12 cellular contexts compared by ENCODE assay signal in genomic region chr2:105794926-105795574, GRCh38. TPM values are rescaled to one million over a fixed set of nuclear protein-coding genes. Genes with fewer than 3 reads are reported as not detected.
DNase-seq lines count a peak whose midpoint lies in the region; ATAC-seq and TF ChIP-seq lines count a peak whose summit lies in the region.
"Had no signal": no experiment of that assay in that cellular context is flagged by ENCODE, and none has a peak within 500 bp of the region (broad histone marks: within the 10 kb centered on the region; RNA-seq: fewer than 3 reads in every experiment).

No MANE protein-coding gene starts in this region.

- H3K27ac ChIP-seq in IMR-90 (ENCODE audit: insufficient read depth, low read length) = no peak overlapping the region

- H4K91ac ChIP-seq in IMR-90 (ENCODE audit: insufficient read depth, low read depth, low read length) = no peak overlapping the region

- H3K18ac ChIP-seq in IMR-90 (ENCODE audit: low read depth, low read length) = no peak overlapping the region

- dilution Hi-C loops in IMR-90 (cut with HindIII; ENCODE audit: low sequenced_read_pairs, unreplicated experiment) = no loop called here

- no peak overlapping the region for H2AFZ ChIP-seq in IMR-90 (replicated peaks; ENCODE audit: low read length, poor library complexity)

- H3K4me1 Mint-ChIP-seq in activated T-helper 2 cell treated with anti-CD3 and anti-CD28 coated beads, Interferon-gamma antibody, Interleukin-2, Interleukin-4, amounts not matched to agents 10 μg/mL and 5 μg/mL and 100 μg/mL, durations not matched to agents 14 hours and 24 hours and 36 hours (ENCODE audit: low read depth) = peaks cover 89% of the 10 kb centered on the region
- peaks cover 85 to 87% of the 10 kb centered on the region in 2 donors for H3K4me1 Mint-ChIP-seq in natural killer cell

- H2BK20ac ChIP-seq in IMR-90 (ENCODE audit: low read depth, low read length) = no peak overlapping the region

- 0 out of 2 replicates have a peak overlapping the region, but pooled peaks have one; percentile 23 for H3K4me2 ChIP-seq in IMR-90 (ENCODE audit: low read depth, low read length)

- no peak for TF ChIP-seq RAD21 in IMR-90 (IDR thresholded peaks at IDR 0.05; ENCODE audit: low read length)

- peak; percentile 6 for DNase-seq in NCI-H2227 (lab: John Stamatoyannopoulos, UW; ENCODE audit: unreplicated experiment)
- DNase-seq in NCI-H2227 treated with DMSO at 0.1 percent for 48 hours (lab: John Stamatoyannopoulos, UW) = no peak
- DNase-seq in IMR-90 = no peak
- no peak for DNase-seq in activated T-helper 2 cell treated with anti-CD3 and anti-CD28 coated beads, Interferon-gamma antibody, Interleukin-2, Interleukin-4, amounts not matched to agents 10 μg/mL and 5 μg/mL and 100 μg/mL, durations not matched to agents 14 hours and 24 hours and 36 hours (ENCODE audit: low spot score)
- DNase-seq in natural killer cell = no peak
- no peak for DNase-seq in mucosa of gallbladder (ENCODE audit: low spot score)
- DNase-seq: 8988T, erythroblast, NCI-H774 had no signal

- peaks cover 30% of the 10 kb centered on the region for H4K20me1 ChIP-seq in IMR-90 (ENCODE audit: insufficient read depth, low read length)

- no peak overlapping the region for H2BK5ac ChIP-seq in IMR-90 (ENCODE audit: low read depth, low read length, poor library complexity, severe bottlenecking)

- H4K8ac ChIP-seq in IMR-90 (ENCODE audit: low read depth in 2 of 2, low read length in 2 of 2) = no peak overlapping the region

- H3K9me3 Mint-ChIP-seq in activated T-helper 2 cell treated with anti-CD3 and anti-CD28 coated beads, Interferon-gamma antibody, Interleukin-2, Interleukin-4, amounts not matched to agents 10 μg/mL and 5 μg/mL and 100 μg/mL, durations not matched to agents 14 hours and 24 hours and 36 hours = no peaks in the 10 kb centered on the region
- no peaks in the 10 kb centered on the region for H3K9me3 Mint-ChIP-seq in natural killer cell

- ATAC-seq in IMR-90 (ENCODE audit: low read depth) (no peak), natural killer cell (no peak), HG03108 (IDR thresholded peaks at IDR 0.05; ENCODE audit: unreplicated experiment) (no peak), HG03139 (IDR thresholded peaks at IDR 0.05; ENCODE audit: unreplicated experiment) (no peak)

- no peak overlapping the region for H2AK5ac ChIP-seq in IMR-90 (ENCODE audit: low read depth, low read length)

- TF ChIP-seq CTCF in IMR-90 (conservative IDR thresholded peaks at IDR 0.05; ENCODE audit: low read depth, low read length) (no peak), natural killer cell (IDR thresholded peaks at IDR 0.05) (no peak)

- H4K5ac ChIP-seq in IMR-90 (ENCODE audit: low read depth, low read length) = no peak overlapping the region

- no peaks in the 10 kb centered on the region for H3K27me3 ChIP-seq in IMR-90 (ENCODE audit: control insufficient read depth, insufficient read depth, low read length)

- H3K36me3 ChIP-seq in IMR-90 (ENCODE audit: control insufficient read depth, insufficient read depth, low read length) = no peaks in the 10 kb centered on the region

- H3K4ac ChIP-seq in IMR-90 (ENCODE audit: low read depth, low read length) = no peak overlapping the region

- intact Hi-C loops in IMR-90 (cut with micrococcal nuclease) (no loop called here), natural killer cell (cut with micrococcal nuclease) (loop anchor here (5.0 kb wide), 3 partner anchors 37 to 723 kb away; no protein-coding TSS in a partner anchor)
- intact Hi-C loops in activated T-helper 2 cell treated with anti-CD3 and anti-CD28 coated beads, Interferon-gamma antibody, Interleukin-2, Interleukin-4, amounts not matched to agents 10 μg/mL and 5 μg/mL and 100 μg/mL, durations not matched to agents 14 hours and 24 hours and 36 hours (cut with micrococcal nuclease) = loop anchor here (5.0 to 10.0 kb wide), 2 partner anchors 292 to 460 kb away; partner anchors contain the start of gene C2orf49

- H3K4me1 ChIP-seq in IMR-90 (ENCODE audit: control insufficient read depth, insufficient read depth, low read length) = peaks cover 21% of the 10 kb centered on the region

- CTCF ChIA-PET in IMR-90 (lab: Yijun Ruan, JAX) = no interaction called here

- H2BK120ac ChIP-seq in IMR-90 (ENCODE audit: low read depth, low read length) = no peak overlapping the region

- peaks cover 28% of the 10 kb centered on the region for H3K9me1 ChIP-seq in IMR-90 (ENCODE audit: insufficient read depth, low read length)

- H3K36me3 Mint-ChIP-seq in activated T-helper 2 cell treated with anti-CD3 and anti-CD28 coated beads, Interferon-gamma antibody, Interleukin-2, Interleukin-4, amounts not matched to agents 10 μg/mL and 5 μg/mL and 100 μg/mL, durations not matched to agents 14 hours and 24 hours and 36 hours (ENCODE audit: low read depth) = peaks cover 30% of the 10 kb centered on the region
- no peaks in the 10 kb centered on the region for H3K36me3 Mint-ChIP-seq in natural killer cell

- no peak overlapping the region for H3K23ac ChIP-seq in IMR-90 (ENCODE audit: low read depth, low read length)

- BruUV-seq in IMR-90 (replicated peaks; lab: Mats Ljungman, UMichigan) = no TSS peak

- H3K27me3 Mint-ChIP-seq in activated T-helper 2 cell treated with anti-CD3 and anti-CD28 coated beads, Interferon-gamma antibody, Interleukin-2, Interleukin-4, amounts not matched to agents 10 μg/mL and 5 μg/mL and 100 μg/mL, durations not matched to agents 14 hours and 24 hours and 36 hours (ENCODE audit: low read depth) = no peaks in the 10 kb centered on the region
- H3K27me3 Mint-ChIP-seq in natural killer cell (ENCODE audit: low read depth in 2 of 2) = no peaks in the 10 kb centered on the region

- H3K4me3 Mint-ChIP-seq in activated T-helper 2 cell treated with anti-CD3 and anti-CD28 coated beads, Interferon-gamma antibody, Interleukin-2, Interleukin-4, amounts not matched to agents 10 μg/mL and 5 μg/mL and 100 μg/mL, durations not matched to agents 14 hours and 24 hours and 36 hours (ENCODE audit: low read depth) = peak overlapping the region; percentile 77
- peak overlapping the region; percentile 81 for H3K4me3 Mint-ChIP-seq in natural killer cell
- H3K4me3 Mint-ChIP-seq: brain had no signal

- no peak overlapping the region for H3K56ac ChIP-seq in IMR-90 (ENCODE audit: extremely low read depth, insufficient read depth, low read length)

- no peak overlapping the region for H2AK9ac ChIP-seq in IMR-90 (replicated peaks; ENCODE audit: low read depth, low read length, poor library complexity)

- POLR2A ChIA-PET in IMR-90 (lab: Charles Lee; ENCODE audit: unreplicated experiment) = no interaction called here

- no peak overlapping the region for H3K4me3 ChIP-seq in IMR-90 (ENCODE audit: insufficient read depth, low read depth, low read length)

- no peak overlapping the region for H3K14ac ChIP-seq in IMR-90 (replicated peaks; ENCODE audit: low read depth, low read length)

- peaks cover 35 to 81% of the 10 kb centered on the region in 2 experiments for H3K79me1 ChIP-seq in IMR-90 (ENCODE audit: low read depth in 1 of 2, low read length in 2 of 2)

- H3K27ac Mint-ChIP-seq in activated T-helper 2 cell treated with anti-CD3 and anti-CD28 coated beads, Interferon-gamma antibody, Interleukin-2, Interleukin-4, amounts not matched to agents 10 μg/mL and 5 μg/mL and 100 μg/mL, durations not matched to agents 14 hours and 24 hours and 36 hours = peak overlapping the region; percentile 91
- H3K27ac Mint-ChIP-seq in natural killer cell = peak overlapping the region; percentile 91 to 93

- in situ Hi-C loops in IMR-90 (cut with MboI; ENCODE audit: low sequenced_read_pairs) = loop anchor here (25.0 kb wide), 1 partner anchor 458 kb away; the partner anchor contains the start of genes C2orf49 and TGFBRAP1

- H3K9ac ChIP-seq in IMR-90 (ENCODE audit: low read depth, low read length) = no peak overlapping the region

- no peak for TF ChIP-seq POLR2A in IMR-90 (IDR thresholded peaks at IDR 0.05; ENCODE audit: low read depth, low read length)

- WGBS in IMR-90 (ENCODE audit: extremely low coverage in 2 of 2, insufficient read length in 1 of 2), 2 experiments = no CpG with 5 or more reads among the region's 3 CpGs

- no peaks in the 10 kb centered on the region for H3K9me3 ChIP-seq in IMR-90 (ENCODE audit: control insufficient read depth, insufficient read depth, low read length)

- H2BK15ac ChIP-seq in IMR-90 (ENCODE audit: low read depth, low read length) = no peak overlapping the region

TF ChIP-seq in IMR-90, 13 proteins besides CTCF, POLR2A, EP300 and RAD21 (continues in another document):
- TF ChIP-seq SMC3 (IDR thresholded peaks at IDR 0.05; ENCODE audit: low read depth, low read length) (no peak), CEBPB (IDR thresholded peaks at IDR 0.05; ENCODE audit: low read depth, low read length) (no peak), BHLHE40 (IDR thresholded peaks at IDR 0.05; ENCODE audit: low read depth, low read length) (no peak), ELK1 (IDR thresholded peaks at IDR 0.05; ENCODE audit: borderline replicate concordance, low read depth, low read length) (no peak), MXI1 (IDR thresholded peaks at IDR 0.05; ENCODE audit: borderline replicate concordance, low read depth, low read length) (no peak), USF2 (IDR thresholded peaks at IDR 0.05; ENCODE audit: low read depth, low read length) (no peak)

RNA-seq across cellular contexts. Expression of gene NCK2, which starts 50.3 kb away (rescaled TPM):
- total RNA-seq in IMR-90 (2012; rRNA removed) = 15.8 and 25.8 TPM in 2 replicates
- polyA plus RNA-seq in IMR-90 (2012; rRNA removed) = 22.2 and 29.5 TPM in 2 replicates
- polyA plus RNA-seq in IMR-90 (2012; cell fraction: cytosol; rRNA removed) = 21.0 and 45.4 TPM in 2 replicates
- polyA plus RNA-seq in IMR-90 (2012; cell fraction: nucleus; rRNA removed; ENCODE audit: low replicate concordance) = 13.7 and 14.9 TPM in 2 replicates
- total RNA-seq in activated T-helper 2 cell treated with anti-CD3 and anti-CD28 coated beads, Interferon-gamma antibody, Interleukin-2, Interleukin-4, amounts not matched to agents 10 μg/mL and 5 μg/mL and 100 μg/mL, durations not matched to agents 14 hours and 24 hours and 36 hours = 72.4 and 73.9 TPM in 2 replicates
- 10 to 100 TPM; 34.1 to 50.8 (median 43.0) TPM for total RNA-seq in natural killer cell
- total RNA-seq in mucosa of gallbladder = 160 TPM
